ENCODE assay signal across 17 cellular contexts in genomic region chr9:127790094-127790855, GRCh38. TPM values are rescaled to one million over a fixed set of nuclear protein-coding genes. Genes with fewer than 3 reads are reported as not detected.
DNase-seq lines count a peak whose midpoint lies in the region; ATAC-seq, FAIRE-seq and TF ChIP-seq lines count a peak whose summit lies in the region.
"Had no signal": no experiment of that assay in that cellular context is flagged by ENCODE, and none has a peak within 500 bp of the region (broad histone marks: within the 10 kb centered on the region; RNA-seq: fewer than 3 reads in every experiment).

No MANE protein-coding gene starts in this region.

- POLR2A ChIA-PET in activated CD8-positive, alpha-beta T cell treated with anti-CD3 and anti-CD28 coated beads for 36 hours (lab: Charles Lee), result interaction anchor here (1.0 to 8.1 kb wide), 6 partner anchors 10 to 25 kb away, joined by 3 to 56 read pairs (median 4); partner anchors contain the start of genes FPGS and SH2D3C
- POLR2A ChIA-PET in activated CD8-positive, alpha-beta T cell treated with anti-CD3 and anti-CD28 coated beads, Interleukin-2, amount 10 ng/mL, durations not matched to agents 7 days and 5 days (lab: Charles Lee), result interaction anchor here (0.6 kb wide), 1 partner anchor 33 kb away, joined by 3 read pairs; no protein-coding TSS in a partner anchor
- POLR2A ChIA-PET in K562 (lab: Yijun Ruan, JAX), result interaction anchor here (1.1 kb wide), 1 partner anchor 32 kb away, joined by 3 read pairs; no protein-coding TSS in a partner anchor

- no peaks in the 10 kb centered on the region for H3K27me3 Mint-ChIP-seq in activated CD8-positive, alpha-beta T cell treated with anti-CD3 and anti-CD28 coated beads for 36 hours
- H3K27me3 Mint-ChIP-seq in activated CD8-positive, alpha-beta T cell treated with anti-CD3 and anti-CD28 coated beads, Interleukin-2, amount 10 ng/mL, durations not matched to agents 7 days and 5 days (ENCODE audit: low read depth), result no peaks in the 10 kb centered on the region
- no peaks in the 10 kb centered on the region for H3K27me3 Mint-ChIP-seq in Calu3 (ENCODE audit: unreplicated experiment)
- H3K27me3 Mint-ChIP-seq in neural progenitor cell (ENCODE audit: insufficient read depth, low read depth), result peaks cover 2% of the 10 kb centered on the region

- peaks cover 50% of the 10 kb centered on the region for H3K36me3 Mint-ChIP-seq in activated CD8-positive, alpha-beta T cell treated with anti-CD3 and anti-CD28 coated beads for 36 hours (ENCODE audit: low read depth)
- H3K36me3 Mint-ChIP-seq in activated CD8-positive, alpha-beta T cell treated with anti-CD3 and anti-CD28 coated beads, Interleukin-2, amount 10 ng/mL, durations not matched to agents 7 days and 5 days (ENCODE audit: low read depth), result peaks cover 62% of the 10 kb centered on the region
- peaks cover 76% of the 10 kb centered on the region for H3K36me3 Mint-ChIP-seq in Calu3 (ENCODE audit: insufficient read depth, unreplicated experiment)
- H3K36me3 Mint-ChIP-seq in neural progenitor cell, result peaks cover 30% of the 10 kb centered on the region

- FAIRE-seq in K562 (lab: Jason Lieb, UNC), result no peak

- peaks cover 7 to 33% of the 10 kb centered on the region in 2 experiments; a peak in 4 of 5 replicates for H3K4me1 ChIP-seq in K562 (replicated peaks in 1 of 2; ENCODE audit: control insufficient read depth in 2 of 2, insufficient read depth in 2 of 2, low read length in 2 of 2)
- H3K4me1 ChIP-seq in neural progenitor cell, result peaks cover 6% of the 10 kb centered on the region
- H3K4me1 ChIP-seq in effector memory CD4-positive, alpha-beta T cell (ENCODE audit: control insufficient read depth, insufficient read depth, low read length, poor library complexity, severe bottlenecking), result no peaks in the 10 kb centered on the region

- peak overlapping the region; percentile 41 for H3K27ac Mint-ChIP-seq in activated CD8-positive, alpha-beta T cell treated with anti-CD3 and anti-CD28 coated beads for 36 hours
- no peak overlapping the region for H3K27ac Mint-ChIP-seq in activated CD8-positive, alpha-beta T cell treated with anti-CD3 and anti-CD28 coated beads, Interleukin-2, amount 10 ng/mL, durations not matched to agents 7 days and 5 days
- H3K27ac Mint-ChIP-seq in Calu3 (ENCODE audit: unreplicated experiment) (peak overlapping the region; percentile 7), neural progenitor cell (no peak overlapping the region)

- peaks cover 38% of the 10 kb centered on the region for H3K4me1 Mint-ChIP-seq in activated CD8-positive, alpha-beta T cell treated with anti-CD3 and anti-CD28 coated beads for 36 hours (ENCODE audit: low read depth)
- H3K4me1 Mint-ChIP-seq in activated CD8-positive, alpha-beta T cell treated with anti-CD3 and anti-CD28 coated beads, Interleukin-2, amount 10 ng/mL, durations not matched to agents 7 days and 5 days (ENCODE audit: low read depth), result peaks cover 50% of the 10 kb centered on the region
- no peaks in the 10 kb centered on the region for H3K4me1 Mint-ChIP-seq in Calu3 (ENCODE audit: low read depth, unreplicated experiment)
- peaks cover 14% of the 10 kb centered on the region for H3K4me1 Mint-ChIP-seq in neural progenitor cell

- BruUV-seq in Calu3 (replicated peaks; lab: Mats Ljungman, UMichigan), result no TSS peak
- BruUV-seq in K562 (replicated peaks; lab: Mats Ljungman, UMichigan), result no TSS peak

- WGBS in K562 (ENCODE audit: insufficient coverage, low coverage, missing lambda C conversion rate), result 90% methylated on average over 9 of the region's 9 CpGs

- no peak overlapping the region for H3K4me3 Mint-ChIP-seq in activated CD8-positive, alpha-beta T cell treated with anti-CD3 and anti-CD28 coated beads for 36 hours
- no peak overlapping the region for H3K4me3 Mint-ChIP-seq in activated CD8-positive, alpha-beta T cell treated with anti-CD3 and anti-CD28 coated beads, Interleukin-2, amount 10 ng/mL, durations not matched to agents 7 days and 5 days
- no peak overlapping the region for H3K4me3 Mint-ChIP-seq in Calu3 (ENCODE audit: low read depth, unreplicated experiment)
- peak overlapping the region; percentile 21 for H3K4me3 Mint-ChIP-seq in neural progenitor cell

- no peak overlapping the region for H2AFZ ChIP-seq in K562 (ENCODE audit: low read depth, low read length)
- no peak overlapping the region for H2AFZ ChIP-seq in neural progenitor cell (replicated peaks)
- H2AFZ ChIP-seq: PC-9 had no signal

- H3K9me3 ChIP-seq in K562 (replicated peaks; ENCODE audit: control insufficient read depth, insufficient read depth, low read depth, low read length), result no peaks in the 10 kb centered on the region
- no peaks in the 10 kb centered on the region for H3K9me3 ChIP-seq in neural progenitor cell (ENCODE audit: low read depth)
- no peaks in the 10 kb centered on the region for H3K9me3 ChIP-seq in effector memory CD4-positive, alpha-beta T cell (ENCODE audit: control insufficient read depth, low read length)

- H3K9ac ChIP-seq in K562 (ENCODE audit: insufficient read depth in 1 of 2, low read depth in 2 of 2, low read length in 2 of 2), result 0 out of 4 replicates have a peak overlapping the region, but pooled peaks of 1 of the 2 experiments have one; percentile 0
- no peak overlapping the region for H3K9ac ChIP-seq in neural progenitor cell

- no peak for TF ChIP-seq RAD21 in K562 (CRISPR knock-in tag; conservative IDR thresholded peaks at IDR 0.05 in 1 of 2, IDR thresholded peaks at IDR 0.05 in 1 of 2)

- H3K9me1 ChIP-seq in K562 (ENCODE audit: control insufficient read depth, insufficient read depth, low read length), result no peaks in the 10 kb centered on the region

- H4K20me1 ChIP-seq in K562 (replicated peaks; ENCODE audit: control insufficient read depth, insufficient read depth, low read length) (peaks cover 29% of the 10 kb centered on the region), neural progenitor cell (ENCODE audit: low read depth) (peaks cover 47% of the 10 kb centered on the region)

- no peak for TF ChIP-seq EP300 in K562 (IDR thresholded peaks at IDR 0.05; ENCODE audit: low read length)

- TF ChIP-seq CTCF in activated CD8-positive, alpha-beta T cell treated with anti-CD3 and anti-CD28 coated beads for 36 hours (IDR thresholded peaks at IDR 0.05), result no peak
- no peak for TF ChIP-seq CTCF in Calu3 (IDR thresholded peaks at IDR 0.05; ENCODE audit: unreplicated experiment)
- TF ChIP-seq CTCF in K562 (IDR thresholded peaks at IDR 0.05 in 2 of 3, conservative IDR thresholded peaks at IDR 0.05 in 1 of 3; ENCODE audit: insufficient read depth in 2 of 3, low read depth in 1 of 3, low read length in 3 of 3), result no peak
- TF ChIP-seq CTCF in neural progenitor cell (IDR thresholded peaks at IDR 0.05), result no peak
- no peak for TF ChIP-seq CTCF in GM20000 (IDR thresholded peaks at IDR 0.05; ENCODE audit: extremely low read depth, missing control alignments)

- H3K27me3 ChIP-seq in K562 (ENCODE audit: control insufficient read depth in 2 of 2, insufficient read depth in 2 of 2, low read length in 2 of 2), result no peaks in the 10 kb centered on the region
- no peaks in the 10 kb centered on the region for H3K27me3 ChIP-seq in neural progenitor cell
- H3K27me3 ChIP-seq in effector memory CD4-positive, alpha-beta T cell (replicated peaks; ENCODE audit: control insufficient read depth, insufficient read depth, low read length, poor library complexity, severe bottlenecking), result no peaks in the 10 kb centered on the region

- H3K79me2 ChIP-seq in K562 (ENCODE audit: control insufficient read depth, insufficient read depth, low read length), result peaks cover 45% of the 10 kb centered on the region
- peaks cover 38% of the 10 kb centered on the region for H3K79me2 ChIP-seq in neural progenitor cell (ENCODE audit: low read depth)

- H3K4me2 ChIP-seq in K562 (ENCODE audit: insufficient read depth, low read length), result no peak overlapping the region
- no peak overlapping the region for H3K4me2 ChIP-seq in neural progenitor cell
- H3K4me2 ChIP-seq: PC-9 had no signal

- H3K27ac ChIP-seq in K562 (ENCODE audit: extremely low read depth, low read depth, low read length) (no peak overlapping the region), neural progenitor cell (no peak overlapping the region)
- no peak overlapping the region for H3K27ac ChIP-seq in effector memory CD4-positive, alpha-beta T cell (ENCODE audit: insufficient read depth, low read length, poor library complexity, severe bottlenecking)
- H3K27ac ChIP-seq: PC-9 had no signal

- H3K4me3 ChIP-seq in K562 (no peak overlapping the region), neural progenitor cell (no peak overlapping the region)
- no peak overlapping the region for H3K4me3 ChIP-seq in effector memory CD4-positive, alpha-beta T cell (ENCODE audit: insufficient read depth, low read depth, low read length, poor library complexity, severe bottlenecking)
- H3K4me3 ChIP-seq: PC-9 had no signal

- no peak for ATAC-seq in activated CD8-positive, alpha-beta T cell treated with anti-CD3 and anti-CD28 coated beads for 36 hours
- no peak for ATAC-seq in activated CD8-positive, alpha-beta T cell treated with anti-CD3 and anti-CD28 coated beads, Interleukin-2, amount 10 ng/mL, durations not matched to agents 7 days and 5 days
- no peak for ATAC-seq in K562

- CTCF ChIA-PET in activated CD8-positive, alpha-beta T cell treated with anti-CD3 and anti-CD28 coated beads for 36 hours (lab: Charles Lee), result interaction anchor here (3.7 to 7.6 kb wide), 2 partner anchors 79 to 131 kb away, joined by 20 to 38 read pairs; no protein-coding TSS in a partner anchor
- CTCF ChIA-PET in activated CD8-positive, alpha-beta T cell treated with anti-CD3 and anti-CD28 coated beads, Interleukin-2, amount 10 ng/mL, durations not matched to agents 7 days and 5 days (lab: Charles Lee), result interaction anchor here (1.1 kb wide), 2 partner anchors 126 to 128 kb away, joined by 3 read pairs; partner anchors contain the start of gene ST6GALNAC4
- CTCF ChIA-PET in Calu3 (lab: Charles Lee) (interaction anchor here (0.6 kb wide), 1 partner anchor 79 kb away, joined by 5 read pairs; no protein-coding TSS in a partner anchor), K562 (lab: Yijun Ruan, JAX; ENCODE audit: low intra/inter-chr PET ratio) (no interaction called here)

- intact Hi-C loops in activated CD8-positive, alpha-beta T cell treated with anti-CD3 and anti-CD28 coated beads for 36 hours (cut with micrococcal nuclease), result no loop called here
- intact Hi-C loops in Calu3 (cut with micrococcal nuclease; ENCODE audit: unreplicated experiment) (no loop called here), K562 (cut with micrococcal nuclease) (no loop called here)

- in situ Hi-C loops in K562 (cut with MboI), result no loop called here

- no peak for DNase-seq in activated CD8-positive, alpha-beta T cell treated with anti-CD3 and anti-CD28 coated beads for 36 hours
- no peak for DNase-seq in activated CD8-positive, alpha-beta T cell treated with anti-CD3 and anti-CD28 coated beads, Interleukin-2, amount 10 ng/mL, durations not matched to agents 7 days and 5 days
- DNase-seq in Calu3 (no peak), K562 (ENCODE audit: extremely low read depth in 1 of 4, low spot score in 3 of 4) (no peak), neural progenitor cell (ENCODE audit: low spot score) (no peak), SKM-1 (lab: John Stamatoyannopoulos, UW; ENCODE audit: unreplicated experiment) (no peak), GM20000 (ENCODE audit: low spot score) (no peak)
- DNase-seq in effector memory CD4-positive, alpha-beta T cell, result no peak
- DNase-seq: amniotic stem cell; mesendoderm; MV-4-11; NCI-H2081 treated with DMSO at 0.1 percent for 48 hours; NCI-H526; PC-9; stimulated activated CD4-positive, alpha-beta T cell treated with anti-CD3 and anti-CD28 coated beads, Interleukin-4, amount 100 ng/mL, for 4 hours had no signal

- H3K36me3 ChIP-seq in K562 (ENCODE audit: control insufficient read depth, insufficient read depth, low read length) (peaks cover 65% of the 10 kb centered on the region), neural progenitor cell (no peaks in the 10 kb centered on the region)
- peaks cover 43% of the 10 kb centered on the region for H3K36me3 ChIP-seq in effector memory CD4-positive, alpha-beta T cell (ENCODE audit: control insufficient read depth, insufficient read depth, low read length)

- no peaks in the 10 kb centered on the region for H3K9me3 Mint-ChIP-seq in activated CD8-positive, alpha-beta T cell treated with anti-CD3 and anti-CD28 coated beads for 36 hours
- H3K9me3 Mint-ChIP-seq in activated CD8-positive, alpha-beta T cell treated with anti-CD3 and anti-CD28 coated beads, Interleukin-2, amount 10 ng/mL, durations not matched to agents 7 days and 5 days (ENCODE audit: insufficient read depth), result no peaks in the 10 kb centered on the region
- H3K9me3 Mint-ChIP-seq in Calu3 (ENCODE audit: low read depth, unreplicated experiment) (no peaks in the 10 kb centered on the region), neural progenitor cell (no peaks in the 10 kb centered on the region)

- peak; percentile 41; the same call in 1 of the 2 replicates for TF ChIP-seq POLR2A in K562 (conservative IDR thresholded peaks at IDR 0.05)

- peaks cover 42% of the 10 kb centered on the region for H3F3A ChIP-seq in neural progenitor cell (ENCODE audit: low read depth)

RNA-seq across cellular contexts. Expression of gene CDK9, which starts 4.4 kb away (rescaled TPM):
- 10 to 100 TPM; 86.2 to 91.6 TPM for total RNA-seq in activated CD8-positive, alpha-beta T cell treated with anti-CD3 and anti-CD28 coated beads for 36 hours
- total RNA-seq in activated CD8-positive, alpha-beta T cell treated with anti-CD3 and anti-CD28 coated beads, Interleukin-2, amount 10 ng/mL, durations not matched to agents 7 days and 5 days, result 100 to 1,000 TPM; 132 to 136 TPM
- total RNA-seq in Calu3 (2022) (41.8 and 51.3 TPM in 2 replicates), K562 (2014; rRNA removed) (33.0 and 36.7 TPM in 2 replicates), K562 (2014; rRNA removed; fragmentation: Illumina TruSeq; extraction: Trizol) (27.5 and 27.9 TPM in 2 replicates), K562 (2015; rRNA removed; fragmentation: Illumina TruSeq; extraction: Trizol) (28.1 and 29.8 TPM in 2 replicates), K562 (2021) (75.2 and 78.6 TPM in 2 replicates), neural progenitor cell (ENCODE audit: low replicate concordance) (22.5 and 47.8 TPM in 2 replicates)
- total RNA-seq in K562 (2011; cell fraction: chromatin; rRNA removed; ENCODE audit: low replicate concordance), result 56.0 and 127 TPM in 2 replicates
- 76.7 and 85.9 TPM in 2 replicates for total RNA-seq in K562 (2011; cell fraction: nucleolus; rRNA removed)
- total RNA-seq in K562 (2011; cell fraction: nucleoplasm; rRNA removed), result 52.5 and 57.5 TPM in 2 replicates
- polyA plus RNA-seq in K562 (2011; rRNA removed) (44.6 and 51.9 TPM in 2 replicates), K562 (2014; fragmentation: Illumina TruSeq; extraction: Trizol) (54.1 and 60.5 TPM in 2 replicates), K562 (2014; fragmentation: Nextera tagmentation; extraction: Ambion mirVana) (1 to 10 TPM; 4.2 to 5.0 TPM), K562 (2014; rRNA removed) (34.7 and 42.6 TPM in 2 replicates)
- polyA plus RNA-seq in K562 (2011; cell fraction: cytosol; rRNA removed), result 44.4 and 58.1 TPM in 2 replicates
- 121 and 155 TPM in 2 replicates for polyA plus RNA-seq in K562 (2011; cell fraction: nucleus; rRNA removed)
- 52.1 and 60.8 TPM in 2 replicates for polyA plus RNA-seq in K562 (2012)
- polyA minus RNA-seq in K562 (2011; rRNA and poly(A)+ RNA removed), result 45.5 and 76.0 TPM in 2 replicates
- polyA minus RNA-seq in K562 (2011; cell fraction: cytosol; rRNA and poly(A)+ RNA removed), result 25.9 and 42.3 TPM in 2 replicates
- 31.0 and 33.8 TPM in 2 replicates for polyA minus RNA-seq in K562 (2011; cell fraction: nucleus; rRNA and poly(A)+ RNA removed)

RNA-seq across cellular contexts. Expression of gene SH2D3C, which starts 11.8 kb away (rescaled TPM):
- total RNA-seq in activated CD8-positive, alpha-beta T cell treated with anti-CD3 and anti-CD28 coated beads for 36 hours, result 10 to 100 TPM; 29.9 to 30.3 TPM
- 10 to 100 TPM; 75.6 to 77.5 TPM for total RNA-seq in activated CD8-positive, alpha-beta T cell treated with anti-CD3 and anti-CD28 coated beads, Interleukin-2, amount 10 ng/mL, durations not matched to agents 7 days and 5 days
- total RNA-seq in Calu3 (2022) (not detected in 2 replicates), K562 (2014; rRNA removed) (0.29 and 1.2 TPM in 2 replicates), K562 (2014; rRNA removed; fragmentation: Illumina TruSeq; extraction: Trizol) (0.11 and 0.19 TPM in 2 replicates), K562 (2015; rRNA removed; fragmentation: Illumina TruSeq; extraction: Trizol) (0.29 and 0.34 TPM in 2 replicates), K562 (2021) (0.83 and 0.89 TPM in 2 replicates), neural progenitor cell (ENCODE audit: low replicate concordance) (1.8 and 1.9 TPM in 2 replicates)
- total RNA-seq in K562 (2011; cell fraction: chromatin; rRNA removed; ENCODE audit: low replicate concordance), result 0.77 and 4.1 TPM in 2 replicates
- total RNA-seq in K562 (2011; cell fraction: nucleolus; rRNA removed), result 0.92 and 1.2 TPM in 2 replicates
- total RNA-seq in K562 (2011; cell fraction: nucleoplasm; rRNA removed), result 0.88 and 1.3 TPM in 2 replicates
- polyA plus RNA-seq in K562 (2011; rRNA removed) (0.22 and 1.3 TPM in 2 replicates), K562 (2014; fragmentation: Illumina TruSeq; extraction: Trizol) (0.19 and 0.29 TPM in 2 replicates), K562 (2014; fragmentation: Nextera tagmentation; extraction: Ambion mirVana) (under 1 TPM in 1 of 2 experiments, not detected in 1; 0.03 TPM), K562 (2014; rRNA removed) (0.21 and 0.38 TPM in 2 replicates)
- polyA plus RNA-seq in K562 (2011; cell fraction: cytosol; rRNA removed), result 0.86 and 1.3 TPM in 2 replicates
- 1.5 TPM in 2 replicates for polyA plus RNA-seq in K562 (2011; cell fraction: nucleus; rRNA removed)
- 1.2 and 2.2 TPM in 2 replicates for polyA plus RNA-seq in K562 (2012)
- polyA minus RNA-seq in K562 (2011; rRNA and poly(A)+ RNA removed), result 0.42 and 0.46 TPM in 2 replicates
- 2.4 TPM in 1 of 2 replicates, not detected in the other for polyA minus RNA-seq in K562 (2011; cell fraction: cytosol; rRNA and poly(A)+ RNA removed)
- polyA minus RNA-seq in K562 (2011; cell fraction: nucleus; rRNA and poly(A)+ RNA removed), result 0.94 and 1.00 TPM in 2 replicates
- total RNA-seq: A673, epithelial cell of proximal tubule had no signal

RNA-seq across cellular contexts. Expression of gene FPGS, which starts 12.4 kb away (rescaled TPM):
- total RNA-seq in activated CD8-positive, alpha-beta T cell treated with anti-CD3 and anti-CD28 coated beads for 36 hours, result 10 to 100 TPM; 79.8 to 80.4 TPM
- total RNA-seq in activated CD8-positive, alpha-beta T cell treated with anti-CD3 and anti-CD28 coated beads, Interleukin-2, amount 10 ng/mL, durations not matched to agents 7 days and 5 days, result 10 to 100 TPM; 91.5 to 98.3 TPM
- total RNA-seq in Calu3 (2022) (75.2 and 79.9 TPM in 2 replicates), K562 (2014; rRNA removed) (77.1 and 91.1 TPM in 2 replicates), K562 (2014; rRNA removed; fragmentation: Illumina TruSeq; extraction: Trizol) (19.7 and 32.6 TPM in 2 replicates), K562 (2015; rRNA removed; fragmentation: Illumina TruSeq; extraction: Trizol) (52.9 and 54.0 TPM in 2 replicates), K562 (2021) (85.1 and 90.2 TPM in 2 replicates), neural progenitor cell (ENCODE audit: low replicate concordance) (32.8 and 60.5 TPM in 2 replicates)
- 82.8 and 192 TPM in 2 replicates for total RNA-seq in K562 (2011; cell fraction: chromatin; rRNA removed; ENCODE audit: low replicate concordance)
- 117 and 131 TPM in 2 replicates for total RNA-seq in K562 (2011; cell fraction: nucleolus; rRNA removed)
- total RNA-seq in K562 (2011; cell fraction: nucleoplasm; rRNA removed), result 76.6 and 93.6 TPM in 2 replicates
- polyA plus RNA-seq in K562 (2011; rRNA removed) (59.2 and 65.5 TPM in 2 replicates), K562 (2014; fragmentation: Illumina TruSeq; extraction: Trizol) (86.4 and 87.8 TPM in 2 replicates), K562 (2014; fragmentation: Nextera tagmentation; extraction: Ambion mirVana) (1 to 10 TPM in 1 of 2 experiments, under 1 TPM in 1; 0.84 to 2.0 TPM), K562 (2014; rRNA removed) (61.4 and 63.1 TPM in 2 replicates)
- polyA plus RNA-seq in K562 (2011; cell fraction: cytosol; rRNA removed), result 77.6 and 147 TPM in 2 replicates
- 83.8 and 119 TPM in 2 replicates for polyA plus RNA-seq in K562 (2011; cell fraction: nucleus; rRNA removed)
- 59.3 and 62.8 TPM in 2 replicates for polyA plus RNA-seq in K562 (2012)
- 31.3 and 52.3 TPM in 2 replicates for polyA minus RNA-seq in K562 (2011; rRNA and poly(A)+ RNA removed)
- polyA minus RNA-seq in K562 (2011; cell fraction: cytosol; rRNA and poly(A)+ RNA removed), result 47.3 and 50.9 TPM in 2 replicates
- polyA minus RNA-seq in K562 (2011; cell fraction: nucleus; rRNA and poly(A)+ RNA removed), result 28.5 and 31.4 TPM in 2 replicates

RNA-seq across cellular contexts. Expression of gene TOR2A, which starts 55.2 kb away (rescaled TPM):
- total RNA-seq in activated CD8-positive, alpha-beta T cell treated with anti-CD3 and anti-CD28 coated beads for 36 hours, result 10 to 100 TPM; 14.4 to 16.1 TPM
- total RNA-seq in activated CD8-positive, alpha-beta T cell treated with anti-CD3 and anti-CD28 coated beads, Interleukin-2, amount 10 ng/mL, durations not matched to agents 7 days and 5 days, result 10 to 100 TPM; 27.0 to 29.1 TPM
- 7.0 and 7.6 TPM in 2 replicates for total RNA-seq in Calu3 (2022)
- total RNA-seq in K562 (2011; cell fraction: chromatin; rRNA removed; ENCODE audit: low replicate concordance), result 7.9 and 25.4 TPM in 2 replicates
- 33.0 and 44.0 TPM in 2 replicates for total RNA-seq in K562 (2011; cell fraction: nucleolus; rRNA removed)
- total RNA-seq in K562 (2011; cell fraction: nucleoplasm; rRNA removed), result 22.6 and 27.5 TPM in 2 replicates
- total RNA-seq in K562 (2014; rRNA removed), result 21.3 and 23.5 TPM in 2 replicates
- total RNA-seq in K562 (2014; rRNA removed; fragmentation: Illumina TruSeq; extraction: Trizol), result 3.0 and 3.7 TPM in 2 replicates
- 11.1 and 12.0 TPM in 2 replicates for total RNA-seq in K562 (2015; rRNA removed; fragmentation: Illumina TruSeq; extraction: Trizol)
- total RNA-seq in K562 (2021), result 25.9 and 28.3 TPM in 2 replicates
- 8.4 and 15.0 TPM in 2 replicates for polyA plus RNA-seq in K562 (2011; rRNA removed)
- 20.5 and 35.0 TPM in 2 replicates for polyA plus RNA-seq in K562 (2011; cell fraction: cytosol; rRNA removed)
- 34.3 and 45.7 TPM in 2 replicates for polyA plus RNA-seq in K562 (2011; cell fraction: nucleus; rRNA removed)
- 20.6 and 50.6 TPM in 2 replicates for polyA plus RNA-seq in K562 (2012)
- polyA plus RNA-seq in K562 (2014; fragmentation: Illumina TruSeq; extraction: Trizol), result 15.7 and 22.6 TPM in 2 replicates
- 1 to 10 TPM in 1 of 2 experiments, under 1 TPM in 1; 0.80 to 1.1 TPM for polyA plus RNA-seq in K562 (2014; fragmentation: Nextera tagmentation; extraction: Ambion mirVana)
- polyA plus RNA-seq in K562 (2014; rRNA removed), result 22.5 and 27.2 TPM in 2 replicates
- 2.8 and 3.6 TPM in 2 replicates for polyA minus RNA-seq in K562 (2011; rRNA and poly(A)+ RNA removed)
- polyA minus RNA-seq in K562 (2011; cell fraction: cytosol; rRNA and poly(A)+ RNA removed), result 11.3 and 18.2 TPM in 2 replicates
- polyA minus RNA-seq in K562 (2011; cell fraction: nucleus; rRNA and poly(A)+ RNA removed), result 12.5 and 19.1 TPM in 2 replicates
- 5.5 and 18.3 TPM in 2 replicates for total RNA-seq in neural progenitor cell (ENCODE audit: low replicate concordance)

Comparison
In these comparisons a context has a peak if more than half of its experiments do, and no peak if none do; other contexts are left out.
1. H3K27ac Mint-ChIP-seq: peak in activated CD8-positive, alpha-beta T cell treated with anti-CD3 and anti-CD28 coated beads for 36 hours (single experiment) and Calu3 (single experiment); none in activated CD8-positive, alpha-beta T cell treated with anti-CD3 and anti-CD28 coated beads, Interleukin-2, amount 10 ng/mL, durations not matched to agents 7 days and 5 days (single experiment) and neural progenitor cell (single experiment).
2. RNA of gene SH2D3C, which starts 11.8 kb away (total RNA-seq): 75.6 to 77.5 TPM in activated CD8-positive, alpha-beta T cell treated with anti-CD3 and anti-CD28 coated beads, Interleukin-2, amount 10 ng/mL, durations not matched to agents 7 days and 5 days and 29.9 to 30.3 TPM in activated CD8-positive, alpha-beta T cell treated with anti-CD3 and anti-CD28 coated beads for 36 hours; 1.8 to 1.9 TPM in neural progenitor cell, 0.11 to 4.1 TPM in K562 and not detected in Calu3; every median in the first group is over 4 times any median in the second.